Comparison of ENCODE assay signal across 1 cellular context in the genomic region with DNA sequence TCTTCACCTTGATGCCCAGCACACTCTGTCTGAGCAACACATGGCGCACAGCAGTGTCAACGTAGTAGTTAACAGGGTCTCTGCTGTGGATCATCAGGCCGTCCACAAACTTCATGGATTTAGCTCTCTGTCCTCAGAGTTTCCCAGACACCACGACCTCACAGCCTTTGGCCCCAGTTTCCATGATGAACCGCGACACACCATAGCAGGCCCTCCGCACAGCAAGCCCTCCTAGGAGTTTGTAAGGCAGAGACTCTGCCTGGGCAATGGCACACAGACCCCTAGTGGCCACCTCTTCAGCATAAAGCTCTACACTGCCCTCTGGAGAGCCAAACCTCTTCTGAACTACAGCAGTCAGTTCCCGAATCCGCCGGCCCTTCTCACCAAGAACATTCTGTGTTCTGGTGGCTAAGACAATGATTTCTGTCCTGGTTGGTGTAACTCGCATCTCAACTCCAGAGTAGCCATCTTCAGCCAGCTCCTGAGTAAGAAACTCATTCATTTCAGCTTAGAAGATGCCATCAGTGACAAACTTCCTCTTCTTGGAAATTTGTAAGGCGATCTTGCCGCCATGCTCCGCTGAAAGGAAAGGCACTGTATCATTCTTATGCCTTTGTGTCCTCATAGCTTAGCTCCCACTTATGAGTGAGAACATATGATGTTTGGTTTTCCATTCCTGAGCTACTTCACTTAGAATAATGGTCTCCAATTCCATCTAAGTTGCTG.
TF ChIP-seq lines count a peak whose summit lies in the region.

No MANE protein-coding gene starts in this region.

TF ChIP-seq in HepG2, 621 proteins besides CTCF, POLR2A, EP300 and RAD21 (continued from another document and continues in another):
- TF ChIP-seq, protein P1, sequence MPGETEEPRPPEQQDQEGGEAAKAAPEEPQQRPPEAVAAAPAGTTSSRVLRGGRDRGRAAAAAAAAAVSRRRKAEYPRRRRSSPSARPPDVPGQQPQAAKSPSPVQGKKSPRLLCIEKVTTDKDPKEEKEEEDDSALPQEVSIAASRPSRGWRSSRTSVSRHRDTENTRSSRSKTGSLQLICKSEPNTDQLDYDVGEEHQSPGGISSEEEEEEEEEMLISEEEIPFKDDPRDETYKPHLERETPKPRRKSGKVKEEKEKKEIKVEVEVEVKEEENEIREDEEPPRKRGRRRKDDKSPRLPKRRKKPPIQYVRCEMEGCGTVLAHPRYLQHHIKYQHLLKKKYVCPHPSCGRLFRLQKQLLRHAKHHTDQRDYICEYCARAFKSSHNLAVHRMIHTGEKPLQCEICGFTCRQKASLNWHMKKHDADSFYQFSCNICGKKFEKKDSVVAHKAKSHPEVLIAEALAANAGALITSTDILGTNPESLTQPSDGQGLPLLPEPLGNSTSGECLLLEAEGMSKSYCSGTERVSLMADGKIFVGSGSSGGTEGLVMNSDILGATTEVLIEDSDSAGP (CRISPR knock-in tag; IDR thresholded peaks at IDR 0.05; ENCODE audit: borderline replicate concordance): peak; percentile 49
- peak; percentile 51 for TF ChIP-seq FOSL2 (CRISPR knock-in tag; IDR thresholded peaks at IDR 0.05)
- TF ChIP-seq, protein P2, sequence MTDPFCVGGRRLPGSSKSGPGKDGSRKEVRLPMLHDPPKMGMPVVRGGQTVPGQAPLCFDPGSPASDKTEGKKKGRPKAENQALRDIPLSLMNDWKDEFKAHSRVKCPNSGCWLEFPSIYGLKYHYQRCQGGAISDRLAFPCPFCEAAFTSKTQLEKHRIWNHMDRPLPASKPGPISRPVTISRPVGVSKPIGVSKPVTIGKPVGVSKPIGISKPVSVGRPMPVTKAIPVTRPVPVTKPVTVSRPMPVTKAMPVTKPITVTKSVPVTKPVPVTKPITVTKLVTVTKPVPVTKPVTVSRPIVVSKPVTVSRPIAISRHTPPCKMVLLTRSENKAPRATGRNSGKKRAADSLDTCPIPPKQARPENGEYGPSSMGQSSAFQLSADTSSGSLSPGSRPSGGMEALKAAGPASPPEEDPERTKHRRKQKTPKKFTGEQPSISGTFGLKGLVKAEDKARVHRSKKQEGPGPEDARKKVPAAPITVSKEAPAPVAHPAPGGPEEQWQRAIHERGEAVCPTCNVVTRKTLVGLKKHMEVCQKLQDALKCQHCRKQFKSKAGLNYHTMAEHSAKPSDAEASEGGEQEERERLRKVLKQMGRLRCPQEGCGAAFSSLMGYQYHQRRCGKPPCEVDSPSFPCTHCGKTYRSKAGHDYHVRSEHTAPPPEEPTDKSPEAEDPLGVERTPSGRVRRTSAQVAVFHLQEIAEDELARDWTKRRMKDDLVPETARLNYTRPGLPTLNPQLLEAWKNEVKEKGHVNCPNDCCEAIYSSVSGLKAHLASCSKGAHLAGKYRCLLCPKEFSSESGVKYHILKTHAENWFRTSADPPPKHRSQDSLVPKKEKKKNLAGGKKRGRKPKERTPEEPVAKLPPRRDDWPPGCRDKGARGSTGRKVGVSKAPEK (CRISPR knock-in tag; IDR thresholded peaks at IDR 0.05; ENCODE audit: borderline replicate concordance): peak; percentile 67; the same call in 1 of the 2 replicates
- TF ChIP-seq, protein P3, sequence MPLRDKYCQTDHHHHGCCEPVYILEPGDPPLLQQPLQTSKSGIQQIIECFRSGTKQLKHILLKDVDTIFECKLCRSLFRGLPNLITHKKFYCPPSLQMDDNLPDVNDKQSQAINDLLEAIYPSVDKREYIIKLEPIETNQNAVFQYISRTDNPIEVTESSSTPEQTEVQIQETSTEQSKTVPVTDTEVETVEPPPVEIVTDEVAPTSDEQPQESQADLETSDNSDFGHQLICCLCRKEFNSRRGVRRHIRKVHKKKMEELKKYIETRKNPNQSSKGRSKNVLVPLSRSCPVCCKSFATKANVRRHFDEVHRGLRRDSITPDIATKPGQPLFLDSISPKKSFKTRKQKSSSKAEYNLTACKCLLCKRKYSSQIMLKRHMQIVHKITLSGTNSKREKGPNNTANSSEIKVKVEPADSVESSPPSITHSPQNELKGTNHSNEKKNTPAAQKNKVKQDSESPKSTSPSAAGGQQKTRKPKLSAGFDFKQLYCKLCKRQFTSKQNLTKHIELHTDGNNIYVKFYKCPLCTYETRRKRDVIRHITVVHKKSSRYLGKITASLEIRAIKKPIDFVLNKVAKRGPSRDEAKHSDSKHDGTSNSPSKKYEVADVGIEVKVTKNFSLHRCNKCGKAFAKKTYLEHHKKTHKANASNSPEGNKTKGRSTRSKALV (CRISPR knock-in tag; IDR thresholded peaks at IDR 0.05): peak; percentile 28; the same call in 1 of the 2 replicates
- 0 out of 2 replicates have a peak, but pooled peaks have one; percentile 45 for TF ChIP-seq SP4 (CRISPR knock-in tag; IDR thresholded peaks at IDR 0.05)
- peak; percentile 57; the same call in 1 of the 2 replicates for TF ChIP-seq ZNF891 (CRISPR knock-in tag; IDR thresholded peaks at IDR 0.05)
- TF ChIP-seq ZNF33B (CRISPR knock-in tag; IDR thresholded peaks at IDR 0.05): 0 out of 2 replicates have a peak, but pooled peaks have one; percentile 72
- peak; percentile 81 for TF ChIP-seq ZBTB38 (CRISPR knock-in tag; IDR thresholded peaks at IDR 0.05)
- TF ChIP-seq, protein P4, sequence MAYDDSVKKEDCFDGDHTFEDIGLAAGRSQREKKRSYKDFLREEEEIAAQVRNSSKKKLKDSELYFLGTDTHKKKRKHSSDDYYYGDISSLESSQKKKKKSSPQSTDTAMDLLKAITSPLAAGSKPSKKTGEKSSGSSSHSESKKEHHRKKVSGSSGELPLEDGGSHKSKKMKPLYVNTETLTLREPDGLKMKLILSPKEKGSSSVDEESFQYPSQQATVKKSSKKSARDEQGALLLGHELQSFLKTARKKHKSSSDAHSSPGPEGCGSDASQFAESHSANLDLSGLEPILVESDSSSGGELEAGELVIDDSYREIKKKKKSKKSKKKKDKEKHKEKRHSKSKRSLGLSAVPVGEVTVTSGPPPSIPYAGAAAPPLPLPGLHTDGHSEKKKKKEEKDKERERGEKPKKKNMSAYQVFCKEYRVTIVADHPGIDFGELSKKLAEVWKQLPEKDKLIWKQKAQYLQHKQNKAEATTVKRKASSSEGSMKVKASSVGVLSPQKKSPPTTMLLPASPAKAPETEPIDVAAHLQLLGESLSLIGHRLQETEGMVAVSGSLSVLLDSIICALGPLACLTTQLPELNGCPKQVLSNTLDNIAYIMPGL (CRISPR knock-in tag; IDR thresholded peaks at IDR 0.05; ENCODE audit: borderline replicate concordance in 1 of 2, low read depth in 1 of 2): peak; percentile 78 to 88; a peak in 3 of 4 replicates
- TF ChIP-seq ZNF331 (CRISPR knock-in tag; IDR thresholded peaks at IDR 0.05): peak; percentile 61; the same call in 1 of the 2 replicates
- TF ChIP-seq, protein P5, sequence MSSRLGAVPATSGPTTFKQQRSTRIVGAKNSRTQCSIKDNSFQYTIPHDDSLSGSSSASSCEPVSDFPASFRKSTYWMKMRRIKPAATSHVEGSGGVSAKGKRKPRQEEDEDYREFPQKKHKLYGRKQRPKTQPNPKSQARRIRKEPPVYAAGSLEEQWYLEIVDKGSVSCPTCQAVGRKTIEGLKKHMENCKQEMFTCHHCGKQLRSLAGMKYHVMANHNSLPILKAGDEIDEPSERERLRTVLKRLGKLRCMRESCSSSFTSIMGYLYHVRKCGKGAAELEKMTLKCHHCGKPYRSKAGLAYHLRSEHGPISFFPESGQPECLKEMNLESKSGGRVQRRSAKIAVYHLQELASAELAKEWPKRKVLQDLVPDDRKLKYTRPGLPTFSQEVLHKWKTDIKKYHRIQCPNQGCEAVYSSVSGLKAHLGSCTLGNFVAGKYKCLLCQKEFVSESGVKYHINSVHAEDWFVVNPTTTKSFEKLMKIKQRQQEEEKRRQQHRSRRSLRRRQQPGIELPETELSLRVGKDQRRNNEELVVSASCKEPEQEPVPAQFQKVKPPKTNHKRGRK (CRISPR knock-in tag; IDR thresholded peaks at IDR 0.05): peak; percentile 27; the same call in 1 of the 2 replicates
- TF ChIP-seq TARDBP (CRISPR knock-in tag; IDR thresholded peaks at IDR 0.05): peak; percentile 66; the same call in 1 of the 2 replicates
- peak; percentile 83; the same call in 1 of the 2 replicates for TF ChIP-seq REPIN1 (CRISPR knock-in tag; IDR thresholded peaks at IDR 0.05; ENCODE audit: borderline replicate concordance, low read depth)
- TF ChIP-seq, protein P6, sequence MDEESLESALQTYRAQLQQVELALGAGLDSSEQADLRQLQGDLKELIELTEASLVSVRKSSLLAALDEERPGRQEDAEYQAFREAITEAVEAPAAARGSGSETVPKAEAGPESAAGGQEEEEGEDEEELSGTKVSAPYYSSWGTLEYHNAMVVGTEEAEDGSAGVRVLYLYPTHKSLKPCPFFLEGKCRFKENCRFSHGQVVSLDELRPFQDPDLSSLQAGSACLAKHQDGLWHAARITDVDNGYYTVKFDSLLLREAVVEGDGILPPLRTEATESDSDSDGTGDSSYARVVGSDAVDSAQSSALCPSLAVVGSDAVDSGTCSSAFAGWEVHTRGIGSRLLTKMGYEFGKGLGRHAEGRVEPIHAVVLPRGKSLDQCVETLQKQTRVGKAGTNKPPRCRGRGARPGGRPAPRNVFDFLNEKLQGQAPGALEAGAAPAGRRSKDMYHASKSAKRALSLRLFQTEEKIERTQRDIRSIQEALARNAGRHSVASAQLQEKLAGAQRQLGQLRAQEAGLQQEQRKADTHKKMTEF (CRISPR knock-in tag; IDR thresholded peaks at IDR 0.05): peak; percentile 41; the same call in 1 of the 2 replicates
- peak; percentile 74; the same call in 1 of the 2 replicates for TF ChIP-seq ZNF644 (CRISPR knock-in tag; IDR thresholded peaks at IDR 0.05; ENCODE audit: low read depth)
- TF ChIP-seq, protein P7, sequence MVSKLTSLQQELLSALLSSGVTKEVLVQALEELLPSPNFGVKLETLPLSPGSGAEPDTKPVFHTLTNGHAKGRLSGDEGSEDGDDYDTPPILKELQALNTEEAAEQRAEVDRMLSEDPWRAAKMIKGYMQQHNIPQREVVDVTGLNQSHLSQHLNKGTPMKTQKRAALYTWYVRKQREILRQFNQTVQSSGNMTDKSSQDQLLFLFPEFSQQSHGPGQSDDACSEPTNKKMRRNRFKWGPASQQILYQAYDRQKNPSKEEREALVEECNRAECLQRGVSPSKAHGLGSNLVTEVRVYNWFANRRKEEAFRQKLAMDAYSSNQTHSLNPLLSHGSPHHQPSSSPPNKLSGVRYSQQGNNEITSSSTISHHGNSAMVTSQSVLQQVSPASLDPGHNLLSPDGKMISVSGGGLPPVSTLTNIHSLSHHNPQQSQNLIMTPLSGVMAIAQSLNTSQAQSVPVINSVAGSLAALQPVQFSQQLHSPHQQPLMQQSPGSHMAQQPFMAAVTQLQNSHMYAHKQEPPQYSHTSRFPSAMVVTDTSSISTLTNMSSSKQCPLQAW (CRISPR knock-in tag; IDR thresholded peaks at IDR 0.05): 0 out of 2 replicates have a peak, but pooled peaks have one; percentile 50
- peak; percentile 33; the same call in 1 of the 2 replicates for TF ChIP-seq ZSCAN9 (CRISPR knock-in tag; IDR thresholded peaks at IDR 0.05; ENCODE audit: borderline replicate concordance)
- TF ChIP-seq, protein P8, sequence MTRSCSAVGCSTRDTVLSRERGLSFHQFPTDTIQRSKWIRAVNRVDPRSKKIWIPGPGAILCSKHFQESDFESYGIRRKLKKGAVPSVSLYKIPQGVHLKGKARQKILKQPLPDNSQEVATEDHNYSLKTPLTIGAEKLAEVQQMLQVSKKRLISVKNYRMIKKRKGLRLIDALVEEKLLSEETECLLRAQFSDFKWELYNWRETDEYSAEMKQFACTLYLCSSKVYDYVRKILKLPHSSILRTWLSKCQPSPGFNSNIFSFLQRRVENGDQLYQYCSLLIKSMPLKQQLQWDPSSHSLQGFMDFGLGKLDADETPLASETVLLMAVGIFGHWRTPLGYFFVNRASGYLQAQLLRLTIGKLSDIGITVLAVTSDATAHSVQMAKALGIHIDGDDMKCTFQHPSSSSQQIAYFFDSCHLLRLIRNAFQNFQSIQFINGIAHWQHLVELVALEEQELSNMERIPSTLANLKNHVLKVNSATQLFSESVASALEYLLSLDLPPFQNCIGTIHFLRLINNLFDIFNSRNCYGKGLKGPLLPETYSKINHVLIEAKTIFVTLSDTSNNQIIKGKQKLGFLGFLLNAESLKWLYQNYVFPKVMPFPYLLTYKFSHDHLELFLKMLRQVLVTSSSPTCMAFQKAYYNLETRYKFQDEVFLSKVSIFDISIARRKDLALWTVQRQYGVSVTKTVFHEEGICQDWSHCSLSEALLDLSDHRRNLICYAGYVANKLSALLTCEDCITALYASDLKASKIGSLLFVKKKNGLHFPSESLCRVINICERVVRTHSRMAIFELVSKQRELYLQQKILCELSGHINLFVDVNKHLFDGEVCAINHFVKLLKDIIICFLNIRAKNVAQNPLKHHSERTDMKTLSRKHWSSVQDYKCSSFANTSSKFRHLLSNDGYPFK (CRISPR knock-in tag; IDR thresholded peaks at IDR 0.05; ENCODE audit: borderline replicate concordance): 0 out of 2 replicates have a peak, but pooled peaks have one; percentile 61
- TF ChIP-seq, protein P9, sequence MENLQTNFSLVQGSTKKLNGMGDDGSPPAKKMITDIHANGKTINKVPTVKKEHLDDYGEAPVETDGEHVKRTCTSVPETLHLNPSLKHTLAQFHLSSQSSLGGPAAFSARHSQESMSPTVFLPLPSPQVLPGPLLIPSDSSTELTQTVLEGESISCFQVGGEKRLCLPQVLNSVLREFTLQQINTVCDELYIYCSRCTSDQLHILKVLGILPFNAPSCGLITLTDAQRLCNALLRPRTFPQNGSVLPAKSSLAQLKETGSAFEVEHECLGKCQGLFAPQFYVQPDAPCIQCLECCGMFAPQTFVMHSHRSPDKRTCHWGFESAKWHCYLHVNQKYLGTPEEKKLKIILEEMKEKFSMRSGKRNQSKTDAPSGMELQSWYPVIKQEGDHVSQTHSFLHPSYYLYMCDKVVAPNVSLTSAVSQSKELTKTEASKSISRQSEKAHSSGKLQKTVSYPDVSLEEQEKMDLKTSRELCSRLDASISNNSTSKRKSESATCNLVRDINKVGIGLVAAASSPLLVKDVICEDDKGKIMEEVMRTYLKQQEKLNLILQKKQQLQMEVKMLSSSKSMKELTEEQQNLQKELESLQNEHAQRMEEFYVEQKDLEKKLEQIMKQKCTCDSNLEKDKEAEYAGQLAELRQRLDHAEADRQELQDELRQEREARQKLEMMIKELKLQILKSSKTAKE (CRISPR knock-in tag; IDR thresholded peaks at IDR 0.05; ENCODE audit: borderline replicate concordance): 0 out of 2 replicates have a peak, but pooled peaks have one; percentile 20
- peak; percentile 42; the same call in 1 of the 2 replicates for TF ChIP-seq ZNF792 (CRISPR knock-in tag; IDR thresholded peaks at IDR 0.05)
- TF ChIP-seq ZNF225 (CRISPR knock-in tag; IDR thresholded peaks at IDR 0.05): 0 out of 2 replicates have a peak, but pooled peaks have one; percentile 56
- TF ChIP-seq, protein P10, sequence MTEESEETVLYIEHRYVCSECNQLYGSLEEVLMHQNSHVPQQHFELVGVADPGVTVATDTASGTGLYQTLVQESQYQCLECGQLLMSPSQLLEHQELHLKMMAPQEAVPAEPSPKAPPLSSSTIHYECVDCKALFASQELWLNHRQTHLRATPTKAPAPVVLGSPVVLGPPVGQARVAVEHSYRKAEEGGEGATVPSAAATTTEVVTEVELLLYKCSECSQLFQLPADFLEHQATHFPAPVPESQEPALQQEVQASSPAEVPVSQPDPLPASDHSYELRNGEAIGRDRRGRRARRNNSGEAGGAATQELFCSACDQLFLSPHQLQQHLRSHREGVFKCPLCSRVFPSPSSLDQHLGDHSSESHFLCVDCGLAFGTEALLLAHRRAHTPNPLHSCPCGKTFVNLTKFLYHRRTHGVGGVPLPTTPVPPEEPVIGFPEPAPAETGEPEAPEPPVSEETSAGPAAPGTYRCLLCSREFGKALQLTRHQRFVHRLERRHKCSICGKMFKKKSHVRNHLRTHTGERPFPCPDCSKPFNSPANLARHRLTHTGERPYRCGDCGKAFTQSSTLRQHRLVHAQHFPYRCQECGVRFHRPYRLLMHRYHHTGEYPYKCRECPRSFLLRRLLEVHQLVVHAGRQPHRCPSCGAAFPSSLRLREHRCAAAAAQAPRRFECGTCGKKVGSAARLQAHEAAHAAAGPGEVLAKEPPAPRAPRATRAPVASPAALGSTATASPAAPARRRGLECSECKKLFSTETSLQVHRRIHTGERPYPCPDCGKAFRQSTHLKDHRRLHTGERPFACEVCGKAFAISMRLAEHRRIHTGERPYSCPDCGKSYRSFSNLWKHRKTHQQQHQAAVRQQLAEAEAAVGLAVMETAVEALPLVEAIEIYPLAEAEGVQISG (CRISPR knock-in tag; IDR thresholded peaks at IDR 0.05): peak; percentile 53; the same call in 1 of the 2 replicates
- peak; percentile 60; the same call in 1 of the 2 replicates for TF ChIP-seq MIER2 (CRISPR knock-in tag; IDR thresholded peaks at IDR 0.05)
- TF ChIP-seq ZNF598 (CRISPR knock-in tag; IDR thresholded peaks at IDR 0.05; ENCODE audit: borderline replicate concordance): peak; percentile 84; the same call in 1 of the 2 replicates
